ENCODE assay signal across 12 cellular contexts in the genomic region with DNA sequence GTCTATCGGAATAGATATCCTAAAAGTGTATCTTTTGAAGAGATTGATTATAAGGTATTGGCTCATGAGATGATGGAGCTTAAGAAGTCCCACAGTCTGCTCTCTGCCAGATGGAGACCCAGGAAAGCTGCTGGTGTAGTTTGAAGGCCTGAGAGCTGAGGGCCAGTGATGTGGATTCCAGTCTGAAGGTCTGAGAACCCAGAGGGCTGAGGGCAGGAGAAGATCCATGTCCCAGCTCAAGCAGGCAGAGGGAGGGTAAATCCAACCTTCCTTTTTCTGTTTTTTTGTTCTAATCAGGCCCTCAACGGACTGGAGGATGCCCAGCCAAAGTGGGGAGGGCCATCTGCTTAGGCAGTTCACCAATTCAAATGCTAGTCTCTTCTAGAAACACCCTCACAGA. TPM values are rescaled to one million over a fixed set of nuclear protein-coding genes. Genes with fewer than 3 reads are reported as not detected.
DNase-seq lines count a peak whose midpoint lies in the region; ATAC-seq and TF ChIP-seq lines count a peak whose summit lies in the region.
"Had no signal": no experiment of that assay in that cellular context is flagged by ENCODE, and none has a peak within 500 bp of the region (broad histone marks: within the 10 kb centered on the region; RNA-seq: fewer than 3 reads in every experiment).

No MANE protein-coding gene starts in this region.

- H3K4me3 ChIP-seq in A673 (ENCODE audit: low read depth, low read length, poor library complexity, severe bottlenecking): no peak overlapping the region
- no peak overlapping the region for H3K4me3 ChIP-seq in RWPE2 (ENCODE audit: severe bottlenecking)
- H3K4me3 ChIP-seq in gastroesophageal sphincter: no peak overlapping the region
- H3K4me3 ChIP-seq in ovary: no peak overlapping the region
- H3K4me3 ChIP-seq: right lobe of liver had no signal

- H3K4me1 ChIP-seq in A673 (ENCODE audit: insufficient read depth, low read length, poor library complexity, severe bottlenecking) (peaks cover 34% of the 10 kb centered on the region), RWPE2 (ENCODE audit: insufficient read depth, poor library complexity, severe bottlenecking) (peaks cover 18% of the 10 kb centered on the region), gastroesophageal sphincter (peaks cover 13 to 51% (median 23%) of the 10 kb centered on the region in 3 donors), ovary (ENCODE audit: insufficient read depth) (peaks cover 11% of the 10 kb centered on the region)

- no peak overlapping the region for H3K27ac Mint-ChIP-seq in T-cell
- H3K27ac Mint-ChIP-seq in activated CD8-positive, alpha-beta memory T cell treated with anti-CD3 and anti-CD28 coated beads, Interleukin-2, amount 10 ng/mL, durations not matched to agents 7 days and 5 days: no peak overlapping the region

- CTCF ChIA-PET in A673 (lab: Charles Lee): no interaction called here
- CTCF ChIA-PET in T-cell (lab: Charles Lee): no interaction called here
- CTCF ChIA-PET in activated CD8-positive, alpha-beta memory T cell treated with anti-CD3 and anti-CD28 coated beads, Interleukin-2, amount 10 ng/mL, durations not matched to agents 7 days and 5 days (lab: Charles Lee): interaction anchor here (0.7 kb wide), 1 partner anchor 41 kb away, joined by 3 read pairs; no protein-coding TSS in a partner anchor

- BruUV-seq in A673 (replicated peaks; lab: Mats Ljungman, UMichigan): no TSS peak

- ATAC-seq in RWPE2 (ENCODE audit: low read depth) (0 out of 3 replicates have a peak, but pooled peaks have one; percentile 11), gastroesophageal sphincter (no peak), T-cell (replicated peaks in 1 of 4) (no peak), GM21367 (IDR thresholded peaks at IDR 0.05; ENCODE audit: unreplicated experiment) (no peak)
- no peak for ATAC-seq in activated CD8-positive, alpha-beta memory T cell treated with anti-CD3 and anti-CD28 coated beads, Interleukin-2, amount 10 ng/mL, durations not matched to agents 7 days and 5 days
- ATAC-seq: activated T-cell treated with anti-CD3 and anti-CD28 coated beads, Interleukin-2, amount 50 U/mL, for 4 hours had no signal

- no peaks in the 10 kb centered on the region for H3K27me3 Mint-ChIP-seq in T-cell
- no peaks in the 10 kb centered on the region for H3K27me3 Mint-ChIP-seq in activated CD8-positive, alpha-beta memory T cell treated with anti-CD3 and anti-CD28 coated beads, Interleukin-2, amount 10 ng/mL, durations not matched to agents 7 days and 5 days

- peaks cover 9% of the 10 kb centered on the region for H3K36me3 Mint-ChIP-seq in T-cell
- peaks cover 11% of the 10 kb centered on the region for H3K36me3 Mint-ChIP-seq in activated CD8-positive, alpha-beta memory T cell treated with anti-CD3 and anti-CD28 coated beads, Interleukin-2, amount 10 ng/mL, durations not matched to agents 7 days and 5 days

- H3K36me3 ChIP-seq in A673 (ENCODE audit: insufficient read depth, low read length, poor library complexity, severe bottlenecking): peaks cover 9% of the 10 kb centered on the region
- 0 out of 2 replicates have a peak, but pooled peaks cover 8% of the 10 kb centered on the region for H3K36me3 ChIP-seq in RWPE2 (ENCODE audit: low read depth)
- H3K36me3 ChIP-seq in gastroesophageal sphincter: no peaks in the 10 kb centered on the region
- H3K36me3 ChIP-seq in ovary: no peaks in the 10 kb centered on the region
- H3K36me3 ChIP-seq: right lobe of liver had no signal

- peak overlapping the region; percentile 88 for H3K27ac ChIP-seq in A673 (ENCODE audit: low read depth, low read length, poor library complexity, severe bottlenecking)
- H3K27ac ChIP-seq in RWPE2 (ENCODE audit: poor library complexity, severe bottlenecking): peak overlapping the region; percentile 34
- peak overlapping the region; percentile 71 to 77 (median 75) for H3K27ac ChIP-seq in gastroesophageal sphincter
- H3K27ac ChIP-seq in ovary: peak overlapping the region; percentile 68 to 84
- H3K27ac ChIP-seq: right lobe of liver had no signal

- H3K4me3 Mint-ChIP-seq in T-cell: no peak overlapping the region
- H3K4me3 Mint-ChIP-seq in activated CD8-positive, alpha-beta memory T cell treated with anti-CD3 and anti-CD28 coated beads, Interleukin-2, amount 10 ng/mL, durations not matched to agents 7 days and 5 days: no peak overlapping the region
- H3K4me3 Mint-ChIP-seq: activated T-cell treated with anti-CD3 and anti-CD28 coated beads, Interleukin-2, amount 50 U/mL, for 4 hours had no signal

- H3K9me3 Mint-ChIP-seq in T-cell: peaks cover 0 to 6% (median 4%) of the 10 kb centered on the region in 3 donors
- H3K9me3 Mint-ChIP-seq in activated CD8-positive, alpha-beta memory T cell treated with anti-CD3 and anti-CD28 coated beads, Interleukin-2, amount 10 ng/mL, durations not matched to agents 7 days and 5 days (ENCODE audit: low read depth): peaks cover 8% of the 10 kb centered on the region

- TF ChIP-seq CTCF in A673 (conservative IDR thresholded peaks at IDR 0.05; ENCODE audit: low read depth, low read length) (no peak), RWPE2 (IDR thresholded peaks at IDR 0.05; ENCODE audit: poor library complexity, severe bottlenecking) (no peak), gastroesophageal sphincter (IDR thresholded peaks at IDR 0.05) (no peak), ovary (IDR thresholded peaks at IDR 0.05) (no peak)

- intact Hi-C loops in A673 (cut with micrococcal nuclease; ENCODE audit: unreplicated experiment) (no loop called here), ovary (cut with DNase I) (no loop called here)

- DNase-seq in A673 (ENCODE audit: low spot score) (no peak), RWPE2 (ENCODE audit: low spot score) (no peak), ovary (no peak), T-cell (no peak), DMS79 treated with DMSO at 0.1 percent for 48 hours (lab: John Stamatoyannopoulos, UW) (no peak)
- no peak for DNase-seq in activated CD8-positive, alpha-beta memory T cell treated with anti-CD3 and anti-CD28 coated beads, Interleukin-2, amount 10 ng/mL, durations not matched to agents 7 days and 5 days
- DNase-seq: activated T-cell treated with anti-CD3 and anti-CD28 coated beads, Interleukin-2, amount 50 U/mL, for 4 hours; islet precursor cell; NCI-H748 treated with DMSO at 0.1 percent for 48 hours; right lobe of liver had no signal

- H3K9me3 ChIP-seq in A673 (ENCODE audit: low read depth, low read length, poor library complexity, severe bottlenecking) (peaks cover 8% of the 10 kb centered on the region), RWPE2 (ENCODE audit: severe bottlenecking) (peaks cover 30% of the 10 kb centered on the region), gastroesophageal sphincter (no peaks in the 10 kb centered on the region), ovary (no peaks in the 10 kb centered on the region)
- H3K9me3 ChIP-seq: right lobe of liver had no signal

- POLR2A ChIA-PET in A673 (lab: Charles Lee; ENCODE audit: low non-redundant PET): no interaction called here
- POLR2A ChIA-PET in T-cell (lab: Charles Lee): no interaction called here

- 12 to 19% methylated on average over 2 of the region's 2 CpGs for WGBS in gastroesophageal sphincter (ENCODE audit: low coverage in 1 of 2), 2 donors
- WGBS in ovary, 3 donors: 7 to 18% (median 12%) methylated on average over 2 of the region's 2 CpGs

- TF ChIP-seq EP300 in gastroesophageal sphincter (IDR thresholded peaks at IDR 0.05) (no peak), ovary (IDR thresholded peaks at IDR 0.05) (no peak)

- no peaks in the 10 kb centered on the region for H3K27me3 ChIP-seq in A673 (replicated peaks; ENCODE audit: insufficient read depth, low read depth, low read length, poor library complexity)
- H3K27me3 ChIP-seq in RWPE2 (ENCODE audit: insufficient read depth, poor library complexity, severe bottlenecking): no peaks in the 10 kb centered on the region
- H3K27me3 ChIP-seq in gastroesophageal sphincter: no peaks in the 10 kb centered on the region
- H3K27me3 ChIP-seq in ovary: no peaks in the 10 kb centered on the region
- H3K27me3 ChIP-seq: right lobe of liver had no signal

- peaks cover 0 to 9% (median 6%) of the 10 kb centered on the region in 3 donors for H3K4me1 Mint-ChIP-seq in T-cell
- no peaks in the 10 kb centered on the region for H3K4me1 Mint-ChIP-seq in activated CD8-positive, alpha-beta memory T cell treated with anti-CD3 and anti-CD28 coated beads, Interleukin-2, amount 10 ng/mL, durations not matched to agents 7 days and 5 days

- TF ChIP-seq POLR2A in gastroesophageal sphincter (IDR thresholded peaks at IDR 0.05) (no peak), ovary (IDR thresholded peaks at IDR 0.05) (no peak)

RNA-seq across cellular contexts. Expression of a gene that starts 11.0 kb away (rescaled TPM):
- total RNA-seq in A673 (2021) (78.6 and 81.3 TPM in 2 replicates), gastroesophageal sphincter (100 to 1,000 TPM in 3 of 4 donors, 10 to 100 TPM in 1; 81.4 to 147 (median 125) TPM), ovary (100 to 1,000 TPM in 3 of 7 donors, 10 to 100 TPM in 4; 39.4 to 112 (median 92.5) TPM), T-cell (10 to 100 TPM; 33.3 to 40.0 (median 37.7) TPM)
- 10 to 100 TPM; 49.1 to 56.9 TPM for polyA plus RNA-seq in ovary
- 10 to 100 TPM; 34.0 to 36.2 TPM for total RNA-seq in activated CD8-positive, alpha-beta memory T cell treated with anti-CD3 and anti-CD28 coated beads, Interleukin-2, amount 10 ng/mL, durations not matched to agents 7 days and 5 days

Comparison
In these comparisons a context has a peak if more than half of its experiments do, and no peak if none do; other contexts are left out.
1. H3K27ac ChIP-seq: peak in every context shown above with its lines; median percentile 88 in A673; 76 in ovary; 75 in gastroesophageal sphincter; 34 in RWPE2.